In the genomic region with DNA sequence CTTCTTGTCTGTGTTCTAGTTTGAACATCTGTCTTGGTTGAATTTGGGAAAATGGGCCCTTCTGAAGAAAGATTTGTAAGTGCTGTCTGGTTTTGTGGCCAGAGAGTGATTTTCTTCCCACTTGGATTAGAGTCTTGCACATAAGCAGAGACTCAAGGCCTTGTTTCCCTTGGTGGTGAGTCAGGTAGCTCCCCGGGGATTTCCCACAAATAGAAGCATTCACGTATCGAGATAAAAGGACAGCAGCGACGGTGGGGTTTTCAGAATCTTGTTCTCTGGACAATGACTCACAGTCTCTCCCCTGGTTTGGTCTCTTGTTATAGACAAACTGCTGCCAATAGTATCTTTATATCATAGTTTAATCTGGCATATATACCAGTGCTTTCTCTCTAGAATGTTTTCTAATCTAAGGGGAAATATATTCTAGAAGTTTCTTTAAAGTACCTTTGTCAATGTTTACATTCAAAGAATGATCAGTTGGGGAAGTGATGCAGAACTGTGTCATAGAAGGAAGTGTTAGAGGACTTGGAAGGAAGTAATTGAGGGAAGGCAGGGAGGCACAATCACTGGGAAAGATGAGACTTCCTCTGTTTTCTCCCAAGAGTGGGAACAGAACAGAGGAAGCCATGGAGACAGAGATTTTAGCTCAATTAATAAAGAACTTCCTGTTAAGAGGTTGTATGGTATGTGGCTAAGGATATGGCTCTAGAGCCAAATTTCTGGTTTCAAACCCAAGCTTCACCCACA, we compare ENCODE assay signal across 8 cellular contexts. TPM values are rescaled to one million over a fixed set of nuclear protein-coding genes. Genes with fewer than 3 reads are reported as not detected.
A peak's percentile ranks its signal among the peaks of the same experiment; 100 is the strongest.
DNase-seq lines count a peak whose midpoint lies in the region; ATAC-seq and TF ChIP-seq lines count a peak whose summit lies in the region.

No MANE protein-coding gene starts in this region.

- intact Hi-C loops in Panc1 (cut with micrococcal nuclease; ENCODE audit: unreplicated experiment) (no loop called here), body of pancreas (cut with DNase I) (no loop called here)

- no peaks in the 10 kb centered on the region for H3K27me3 Mint-ChIP-seq in nephron progenitor cell (ENCODE audit: low read depth, poor library complexity)

- CTCF ChIA-PET in Panc1 (lab: Charles Lee) = interaction anchor here (0.6 to 1.6 kb wide), 2 partner anchors 36 to 54 kb away, joined by 3 to 4 read pairs; no protein-coding TSS in a partner anchor

- H3K4me3 Mint-ChIP-seq in nephron progenitor cell = no peak overlapping the region

- TF ChIP-seq POLR2A in body of pancreas (IDR thresholded peaks at IDR 0.05) = peak in 1 of 3 donors; percentile 6

- in situ Hi-C loops in Panc1 (cut with HindIII; ENCODE audit: low pct_unique_long_range_greater_than_20kb, low sequenced_read_pairs) = no loop called here

- no peak overlapping the region for H3K4me3 ChIP-seq in AG10803 (ENCODE audit: low read length)
- no peak overlapping the region for H3K4me3 ChIP-seq in Panc1 (ENCODE audit: low read depth in 2 of 2, low read length in 2 of 2)
- no peak overlapping the region for H3K4me3 ChIP-seq in body of pancreas

- H3K36me3 Mint-ChIP-seq in nephron progenitor cell (ENCODE audit: low read depth) = peaks cover 58% of the 10 kb centered on the region

- H3K36me3 ChIP-seq in Panc1 (ENCODE audit: control insufficient read depth, insufficient read depth, low read length) = peaks cover 10% of the 10 kb centered on the region; the same call in 1 of the 2 replicates
- peaks cover 0 to 11% of the 10 kb centered on the region in 2 donors for H3K36me3 ChIP-seq in body of pancreas (replicated peaks in 1 of 2; ENCODE audit: insufficient read depth in 1 of 2, low read depth in 2 of 2)

- H3K27ac ChIP-seq in Panc1 (ENCODE audit: low read length) (no peak overlapping the region), body of pancreas (peak overlapping the region; percentile 7 to 72 (median 36))

- no peaks in the 10 kb centered on the region for H3K4me1 Mint-ChIP-seq in nephron progenitor cell

- H3K9me3 ChIP-seq in Panc1 (ENCODE audit: control insufficient read depth, insufficient read depth, low read depth, low read length) = no peaks in the 10 kb centered on the region
- no peaks in the 10 kb centered on the region for H3K9me3 ChIP-seq in body of pancreas

- no peaks in the 10 kb centered on the region for H3K9me3 Mint-ChIP-seq in nephron progenitor cell

- TF ChIP-seq CTCF in AG10803 (conservative IDR thresholded peaks at IDR 0.05; ENCODE audit: low read length) (no peak), Panc1 (IDR thresholded peaks at IDR 0.05) (no peak), body of pancreas (IDR thresholded peaks at IDR 0.05) (no peak), nephron progenitor cell (IDR thresholded peaks at IDR 0.05) (no peak)

- 31 to 45% methylated on average over 5 of the region's 5 CpGs for WGBS in body of pancreas, 2 donors

- peak overlapping the region; percentile 18 for H3K27ac Mint-ChIP-seq in nephron progenitor cell

- DNase-seq in AG10803 (ENCODE audit: low read depth) = peak; percentile 95
- DNase-seq in Panc1 (ENCODE audit: low read depth, low spot score) = peak; percentile 30
- peak in 3 of 4 donors; percentile 36 to 71 (median 64) for DNase-seq in body of pancreas
- DNase-seq in nephron progenitor cell = no peak
- DNase-seq in NCI-H1105 treated with DMSO at 0.1 percent for 48 hours (lab: John Stamatoyannopoulos, UW) = no peak
- no peak for DNase-seq in DMS79 (lab: John Stamatoyannopoulos, UW)

- no TSS peak for BruUV-seq in Panc1 (replicated peaks; lab: Mats Ljungman, UMichigan)

- H3K27me3 ChIP-seq in Panc1 (ENCODE audit: control insufficient read depth, insufficient read depth, low read length) (no peaks in the 10 kb centered on the region), body of pancreas (no peaks in the 10 kb centered on the region)

- POLR2A ChIA-PET in Panc1 (lab: Charles Lee) = interaction anchor here (0.6 kb wide), 1 partner anchor 36 kb away, joined by 3 read pairs; no protein-coding TSS in a partner anchor

- H3K4me1 ChIP-seq in Panc1 (ENCODE audit: control insufficient read depth, insufficient read depth, low read length) (peaks cover 20% of the 10 kb centered on the region; the same call in 1 of the 2 replicates), body of pancreas (peaks cover 52% of the 10 kb centered on the region)

- ATAC-seq in Panc1 = peak; percentile 82
- peak; percentile 20 for ATAC-seq in body of pancreas
- ATAC-seq in GM18520 (IDR thresholded peaks at IDR 0.05; ENCODE audit: unreplicated experiment) = no peak
- ATAC-seq in GM21447 (IDR thresholded peaks at IDR 0.05; ENCODE audit: unreplicated experiment) = no peak

RNA-seq across cellular contexts. Expression of a gene that starts 18.1 kb away (rescaled TPM):
- total RNA-seq in Panc1 (2021; ENCODE audit: unreplicated experiment) = 39.0 TPM
- 31.1 TPM for polyA plus RNA-seq in Panc1 (2012; ENCODE audit: insufficient read length)
- 10 to 100 TPM in 1 of 2 donors, 1 to 10 TPM in 1; 7.3 to 19.1 TPM for total RNA-seq in body of pancreas

RNA-seq across cellular contexts. Expression of a gene that starts 34.8 kb away (rescaled TPM):
- total RNA-seq in Panc1 (2021; ENCODE audit: unreplicated experiment) (8.1 TPM), body of pancreas (10 to 100 TPM in 1 of 2 donors, 1 to 10 TPM in 1; 8.3 to 16.8 TPM)
- polyA plus RNA-seq in Panc1 (2012; ENCODE audit: insufficient read length) = 8.7 TPM

RNA-seq across cellular contexts. Expression of a gene that starts 53.8 kb away (rescaled TPM):
- 97.0 TPM for total RNA-seq in Panc1 (2021; ENCODE audit: unreplicated experiment)
- polyA plus RNA-seq in Panc1 (2012; ENCODE audit: insufficient read length) = 58.8 TPM
- total RNA-seq in body of pancreas = 10 to 100 TPM; 18.1 to 30.1 TPM

Comparison
In these comparisons a context has a peak if more than half of its experiments do, and no peak if none do; other contexts are left out.
1. DNase-seq: peak in AG10803 (single experiment), Panc1 (single experiment) and body of pancreas (3 of 4); none in nephron progenitor cell (single experiment), NCI-H1105 treated with DMSO at 0.1 percent for 48 hours (single experiment) and DMS79 (single experiment).
2. ATAC-seq: peak in Panc1 (single experiment) and body of pancreas (single experiment); none in GM18520 (single experiment) and GM21447 (single experiment).